ENCODE assay signal across 20 cellular contexts in the genomic region with DNA sequence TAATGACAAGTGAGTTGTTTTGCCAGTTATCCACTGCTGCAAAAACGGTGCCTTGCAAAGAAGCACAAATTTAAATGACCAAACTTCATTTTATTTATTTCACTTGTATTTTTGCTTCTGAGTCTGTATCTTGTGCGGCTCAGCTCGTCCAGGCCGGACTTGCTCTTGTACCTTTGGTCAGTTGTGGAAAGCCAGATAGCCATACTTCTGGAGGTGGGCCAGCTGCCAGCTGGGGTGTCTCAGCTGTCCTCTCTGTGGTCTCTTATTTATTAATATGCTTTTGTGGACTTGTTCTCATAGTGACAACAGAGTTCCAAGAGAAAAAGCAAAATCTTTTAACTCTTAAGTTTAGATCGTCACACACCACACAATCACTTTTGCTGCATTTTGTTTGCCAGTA.
"Had no signal": no experiment of that assay in that cellular context is flagged by ENCODE, and none has a peak within 500 bp of the region (broad histone marks: within the 10 kb centered on the region; RNA-seq: fewer than 3 reads in every experiment).

No MANE protein-coding gene starts in this region.

- H3K36me3 ChIP-seq: brain microvascular endothelial cell, gastrocnemius medialis, neural progenitor cell, prostate gland had no signal

- H3K9me3 ChIP-seq: gastrocnemius medialis, prostate gland, stomach, suprapubic skin, tibial nerve had no signal

- H3K4me2 ChIP-seq: neural progenitor cell had no signal

- H3K27ac ChIP-seq: brain microvascular endothelial cell, gastrocnemius medialis, neural progenitor cell, prostate gland, skin epidermis, stomach, suprapubic skin, tibial nerve, VCaP had no signal

- H3K27me3 ChIP-seq: brain microvascular endothelial cell, gastrocnemius medialis, neural progenitor cell, stomach, suprapubic skin, tibial nerve had no signal

- DNase-seq: activated T-cell treated with anti-CD3 and anti-CD28 coated beads, Interleukin-2, amount 50 U/mL, for 1 hour; brain microvascular endothelial cell; central memory CD4-positive, alpha-beta T cell; dermis blood vessel endothelial cell; effector memory CD4-positive, alpha-beta T cell; gastrocnemius medialis; hypothalamus; naive thymus-derived CD8-positive, alpha-beta T cell; stimulated activated CD4-positive, alpha-beta T cell treated with anti-CD3 and anti-CD28 coated beads, Interleukin-1b, Interleukin-23, amount 100 ng/mL, for 48 hours; stomach; T-helper 17 cell had no signal

- H3K4me3 ChIP-seq: gastrocnemius medialis, lung, neural progenitor cell, prostate gland, skin epidermis, stomach, suprapubic skin, tibial nerve had no signal

- ATAC-seq: activated CD4-positive, CD25-positive, alpha-beta regulatory T cell treated with anti-CD3 and anti-CD28 coated beads, Interleukin-2, amount 50 U/mL, for 24 hours; activated naive CD4-positive, alpha-beta T cell treated with anti-CD3 and anti-CD28 coated beads, Interleukin-2, amount 50 U/mL, for 72 hours; gastrocnemius medialis; naive thymus-derived CD8-positive, alpha-beta T cell; T-helper 17 cell had no signal

- H3K9ac ChIP-seq: neural progenitor cell had no signal

- H3K4me1 ChIP-seq: gastrocnemius medialis, prostate gland, stomach, suprapubic skin, tibial nerve had no signal

- H2AFZ ChIP-seq: neural progenitor cell had no signal
